ENCODE assay signal across 9 cellular contexts in the genomic region with DNA sequence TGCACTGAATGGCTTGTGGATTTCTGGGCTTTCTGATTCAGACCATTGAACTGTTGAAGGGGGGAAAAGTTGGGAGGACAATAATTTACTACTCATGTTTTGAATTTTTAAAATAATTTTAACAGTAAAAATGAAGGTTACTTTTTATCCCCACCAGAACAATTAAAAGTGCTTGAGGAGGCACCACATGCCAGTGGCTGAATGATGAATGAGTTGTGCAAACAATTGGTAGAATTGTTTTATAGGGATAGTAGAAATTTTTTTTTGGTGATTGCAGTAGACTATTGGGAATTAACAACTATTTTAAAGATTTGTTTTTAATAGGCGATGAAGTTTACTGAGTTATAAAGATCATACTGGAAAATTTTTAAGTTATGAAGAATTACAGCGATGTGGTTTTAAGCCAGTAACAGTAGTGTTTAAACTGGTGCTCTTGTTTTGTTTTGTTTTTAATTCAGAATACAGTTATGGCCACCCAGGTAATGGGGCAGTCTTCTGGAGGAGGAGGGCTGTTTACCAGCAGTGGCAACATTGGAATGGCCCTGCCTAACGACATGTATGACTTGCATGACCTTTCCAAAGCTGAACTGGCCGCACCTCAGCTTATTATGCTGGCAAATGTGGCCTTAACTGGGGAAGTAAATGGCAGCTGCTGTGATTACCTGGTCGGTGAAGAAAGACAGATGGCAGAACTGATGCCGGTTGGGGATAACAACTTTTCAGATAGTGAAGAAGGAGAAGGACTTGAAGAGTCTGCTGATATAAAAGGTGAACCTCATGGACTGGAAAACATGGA. TPM values are rescaled to one million over a fixed set of nuclear protein-coding genes. Genes with fewer than 3 reads are reported as not detected.
DNase-seq lines count a peak whose midpoint lies in the region; ATAC-seq and TF ChIP-seq lines count a peak whose summit lies in the region.
"Had no signal": no experiment of that assay in that cellular context is flagged by ENCODE, and none has a peak within 500 bp of the region (broad histone marks: within the 10 kb centered on the region; RNA-seq: fewer than 3 reads in every experiment).

No MANE protein-coding gene starts in this region.

- H3K27me3 ChIP-seq in BJ (ENCODE audit: control insufficient read depth, insufficient read depth, low read length) (peaks cover 6% of the 10 kb centered on the region), IMR-90 (ENCODE audit: control insufficient read depth, insufficient read depth, low read length) (peaks cover 7% of the 10 kb centered on the region), mammary epithelial cell (ENCODE audit: insufficient read depth, low read length) (peaks cover 2% of the 10 kb centered on the region)

- H2BK5ac ChIP-seq in IMR-90 (ENCODE audit: low read depth, low read length, poor library complexity, severe bottlenecking) = peak overlapping the region; percentile 7

- dilution Hi-C loops in IMR-90 (cut with HindIII; ENCODE audit: low sequenced_read_pairs, unreplicated experiment) = no loop called here
- dilution Hi-C loops in mammary epithelial cell (cut with HindIII; ENCODE audit: low sequenced_read_pairs) = no loop called here

- no peaks in the 10 kb centered on the region for H3K9me3 Mint-ChIP-seq in naive B cell

- H3K9ac ChIP-seq in IMR-90 (ENCODE audit: low read depth, low read length) = peak overlapping the region; percentile 63; the same call in 1 of the 2 replicates
- H3K9ac ChIP-seq in mammary epithelial cell (ENCODE audit: insufficient read depth, low read length) = no peak overlapping the region

- H3K9me3 ChIP-seq in IMR-90 (ENCODE audit: control insufficient read depth, insufficient read depth, low read length) (no peaks in the 10 kb centered on the region), mammary epithelial cell (replicated peaks; ENCODE audit: insufficient read depth, low read length) (no peaks in the 10 kb centered on the region)
- H3K9me3 ChIP-seq: mucosa of descending colon had no signal

- no peak overlapping the region for H3K18ac ChIP-seq in IMR-90 (ENCODE audit: low read depth, low read length)

- CTCF ChIA-PET in BJ (lab: Yijun Ruan, JAX) (no interaction called here), IMR-90 (lab: Yijun Ruan, JAX) (no interaction called here), mammary epithelial cell (lab: Charles Lee; ENCODE audit: low non-redundant PET) (no interaction called here)

- H3K79me2 ChIP-seq in mammary epithelial cell (ENCODE audit: insufficient read depth, low read length) = peaks cover 71% of the 10 kb centered on the region

- no peaks in the 10 kb centered on the region for H3K36me3 Mint-ChIP-seq in naive B cell

- no peak for ATAC-seq in IMR-90 (ENCODE audit: low read depth)
- no peak for ATAC-seq in naive B cell (ENCODE audit: low read depth in 2 of 2)
- ATAC-seq: mucosa of descending colon had no signal

- peak overlapping the region; percentile 51; the same call in 1 of the 2 replicates for H3K23ac ChIP-seq in IMR-90 (ENCODE audit: low read depth, low read length)

- H2BK20ac ChIP-seq in IMR-90 (ENCODE audit: low read depth, low read length) = no peak overlapping the region

- H3K9me1 ChIP-seq in IMR-90 (ENCODE audit: insufficient read depth, low read length) = peaks cover 15% of the 10 kb centered on the region; the same call in 1 of the 2 replicates

- peaks cover 36 to 61% (median 38%) of the 10 kb centered on the region in 3 donors for H3K4me1 Mint-ChIP-seq in naive B cell

- no peaks in the 10 kb centered on the region for H3K27me3 Mint-ChIP-seq in naive B cell

- no peak for TF ChIP-seq POLR2A in IMR-90 (IDR thresholded peaks at IDR 0.05; ENCODE audit: low read depth, low read length)

- no peak overlapping the region for H3K4ac ChIP-seq in IMR-90 (ENCODE audit: low read depth, low read length)

- H4K20me1 ChIP-seq in IMR-90 (ENCODE audit: insufficient read depth, low read length) (peaks cover 48% of the 10 kb centered on the region), mammary epithelial cell (ENCODE audit: insufficient read depth, low read length) (no peaks in the 10 kb centered on the region)

- intact Hi-C loops in IMR-90 (cut with micrococcal nuclease) = no loop called here
- intact Hi-C loops in mammary epithelial cell (cut with micrococcal nuclease) = no loop called here

- H2AFZ ChIP-seq in IMR-90 (replicated peaks; ENCODE audit: low read length, poor library complexity) (no peak overlapping the region), mammary epithelial cell (ENCODE audit: low read depth, low read length) (no peak overlapping the region)

- peak overlapping the region; percentile 88 for H3K4me2 ChIP-seq in IMR-90 (ENCODE audit: low read depth, low read length)
- peak overlapping the region; percentile 93 for H3K4me2 ChIP-seq in mammary epithelial cell (ENCODE audit: insufficient read depth, low read depth, low read length)

- H3K4me1 ChIP-seq in IMR-90 (ENCODE audit: control insufficient read depth, insufficient read depth, low read length) (peaks cover 7% of the 10 kb centered on the region; the same call in 1 of the 2 replicates), mammary epithelial cell (ENCODE audit: insufficient read depth, low read length) (peaks cover 15% of the 10 kb centered on the region)

- POLR2A ChIA-PET in BJ (lab: Charles Lee) (no interaction called here), IMR-90 (lab: Charles Lee; ENCODE audit: unreplicated experiment) (no interaction called here)

- H3K27ac ChIP-seq in IMR-90 (ENCODE audit: insufficient read depth, low read length) (peak overlapping the region; percentile 55; the same call in 1 of the 2 replicates), mammary epithelial cell (ENCODE audit: insufficient read depth, low read depth, low read length) (peak overlapping the region; percentile 63)

- in situ Hi-C loops in IMR-90 (cut with MboI; ENCODE audit: low sequenced_read_pairs) (no loop called here), mammary epithelial cell (cut with MboI; ENCODE audit: low sequenced_read_pairs in 2 of 2) (no loop called here)

- H4K8ac ChIP-seq in IMR-90 (ENCODE audit: low read depth in 2 of 2, low read length in 2 of 2) = no peak overlapping the region

- H3K4me3 ChIP-seq in BJ (ENCODE audit: low read depth, low read length) (peak overlapping the region; percentile 76), IMR-90 (ENCODE audit: insufficient read depth, low read depth, low read length) (peak overlapping the region; percentile 76; the same call in 1 of the 2 replicates), mammary epithelial cell (replicated peaks in 1 of 3; ENCODE audit: insufficient read depth in 1 of 3, low read depth in 2 of 3, low read length in 3 of 3) (peak overlapping the region; percentile 68 to 92 (median 90))
- H3K4me3 ChIP-seq: mucosa of descending colon had no signal

- no peak overlapping the region for H4K5ac ChIP-seq in IMR-90 (ENCODE audit: low read depth, low read length)

- H3K36me3 ChIP-seq in BJ (ENCODE audit: control insufficient read depth, insufficient read depth, low read length) (no peaks in the 10 kb centered on the region), IMR-90 (ENCODE audit: control insufficient read depth, insufficient read depth, low read length) (peaks cover 12% of the 10 kb centered on the region), mammary epithelial cell (ENCODE audit: insufficient read depth, low read length) (peaks cover 2% of the 10 kb centered on the region)

- H4K91ac ChIP-seq in IMR-90 (ENCODE audit: insufficient read depth, low read depth, low read length) = no peak overlapping the region

- TF ChIP-seq RAD21 in IMR-90 (IDR thresholded peaks at IDR 0.05; ENCODE audit: low read length) = no peak

- H3K14ac ChIP-seq in IMR-90 (replicated peaks; ENCODE audit: low read depth, low read length) = peak overlapping the region; percentile 64

- 100% methylated on average over 1 of the region's 6 CpGs for WGBS in IMR-90 (ENCODE audit: extremely low coverage in 2 of 2, insufficient read length in 1 of 2), 2 experiments
- 59% methylated on average over 5 of the region's 6 CpGs for WGBS in mammary epithelial cell (ENCODE audit: low coverage, missing lambda C conversion rate)

- peak overlapping the region; percentile 49 to 98 (median 94) for H3K27ac Mint-ChIP-seq in naive B cell

- no peak overlapping the region for H3K56ac ChIP-seq in IMR-90 (ENCODE audit: extremely low read depth, insufficient read depth, low read length)

- no peak for TF ChIP-seq CTCF in BJ (IDR thresholded peaks at IDR 0.05; ENCODE audit: insufficient read depth, low read depth, low read length)
- TF ChIP-seq CTCF in IMR-90 (conservative IDR thresholded peaks at IDR 0.05; ENCODE audit: low read depth, low read length) = no peak
- no peak for TF ChIP-seq CTCF in mammary epithelial cell (conservative IDR thresholded peaks at IDR 0.05 in 1 of 2, IDR thresholded peaks at IDR 0.05 in 1 of 2; ENCODE audit: extremely low read depth in 1 of 2, insufficient read depth in 1 of 2, low read depth in 1 of 2, low read length in 2 of 2)

- H3K79me1 ChIP-seq in IMR-90 (ENCODE audit: low read depth in 1 of 2, low read length in 2 of 2) = peaks cover 3 to 45% of the 10 kb centered on the region in 2 experiments

- no peak overlapping the region; the same call in 1 of the 2 replicates for H2AK5ac ChIP-seq in IMR-90 (ENCODE audit: low read depth, low read length)

- no TSS peak for BruUV-seq in IMR-90 (replicated peaks; lab: Mats Ljungman, UMichigan)
- BruUV-seq in mammary epithelial cell (replicated peaks; lab: Mats Ljungman, UMichigan) = no TSS peak

- H2BK120ac ChIP-seq in IMR-90 (ENCODE audit: low read depth, low read length) = no peak overlapping the region

- DNase-seq in BJ (ENCODE audit: low read depth) (no peak), IMR-90 (no peak), mammary epithelial cell (no peak), naive B cell (no peak), NCI-H146 (lab: John Stamatoyannopoulos, UW) (no peak), NCI-H1436 treated with DMSO at 0.1 percent for 48 hours (lab: John Stamatoyannopoulos, UW) (no peak), T-helper 9 cell (no peak)
- no peak for DNase-seq in stimulated activated CD4-positive, alpha-beta T cell treated with anti-CD3 and anti-CD28 coated beads, Interleukin-4, amount 100 ng/mL, for 4 hours

- H2BK15ac ChIP-seq in IMR-90 (ENCODE audit: low read depth, low read length) = no peak overlapping the region

- H2AK9ac ChIP-seq in IMR-90 (replicated peaks; ENCODE audit: low read depth, low read length, poor library complexity) = no peak overlapping the region

- peak overlapping the region; percentile 12 to 99 (median 98) for H3K4me3 Mint-ChIP-seq in naive B cell

TF ChIP-seq in IMR-90, 13 proteins besides CTCF, POLR2A, EP300 and RAD21 (continues in another document):
- no peak for TF ChIP-seq NFE2L2 (IDR thresholded peaks at IDR 0.05; ENCODE audit: low read depth, low read length)
- TF ChIP-seq FOS (IDR thresholded peaks at IDR 0.05; ENCODE audit: low read depth, low read length) = no peak

RNA-seq across cellular contexts. Expression of a gene that starts 2.7 kb away (rescaled TPM):
- polyA plus RNA-seq in BJ (2011; rRNA removed) (13.2 and 22.1 TPM in 2 replicates), IMR-90 (2012; rRNA removed) (10.0 and 10.1 TPM in 2 replicates), mammary epithelial cell (18.2 TPM), naive B cell (ENCODE audit: low read depth in 6 of 6) (100 to 1,000 TPM; 108 to 140 (median 130) TPM)
- polyA minus RNA-seq in BJ (2011; rRNA and poly(A)+ RNA removed) = 24.1 and 41.4 TPM in 2 replicates
- total RNA-seq in IMR-90 (2012; rRNA removed) (60.5 and 66.9 TPM in 2 replicates), mammary epithelial cell (10 to 100 TPM; 45.6 to 52.2 TPM)
- polyA plus RNA-seq in IMR-90 (2012; cell fraction: cytosol; rRNA removed) = 2.7 and 2.8 TPM in 2 replicates
- polyA plus RNA-seq in IMR-90 (2012; cell fraction: nucleus; rRNA removed; ENCODE audit: low replicate concordance) = 2.1 and 8.6 TPM in 2 replicates
- polyA minus RNA-seq in mammary epithelial cell = 35.1 TPM
